Comparison of ENCODE assay signal across 8 cellular contexts in the genomic region with DNA sequence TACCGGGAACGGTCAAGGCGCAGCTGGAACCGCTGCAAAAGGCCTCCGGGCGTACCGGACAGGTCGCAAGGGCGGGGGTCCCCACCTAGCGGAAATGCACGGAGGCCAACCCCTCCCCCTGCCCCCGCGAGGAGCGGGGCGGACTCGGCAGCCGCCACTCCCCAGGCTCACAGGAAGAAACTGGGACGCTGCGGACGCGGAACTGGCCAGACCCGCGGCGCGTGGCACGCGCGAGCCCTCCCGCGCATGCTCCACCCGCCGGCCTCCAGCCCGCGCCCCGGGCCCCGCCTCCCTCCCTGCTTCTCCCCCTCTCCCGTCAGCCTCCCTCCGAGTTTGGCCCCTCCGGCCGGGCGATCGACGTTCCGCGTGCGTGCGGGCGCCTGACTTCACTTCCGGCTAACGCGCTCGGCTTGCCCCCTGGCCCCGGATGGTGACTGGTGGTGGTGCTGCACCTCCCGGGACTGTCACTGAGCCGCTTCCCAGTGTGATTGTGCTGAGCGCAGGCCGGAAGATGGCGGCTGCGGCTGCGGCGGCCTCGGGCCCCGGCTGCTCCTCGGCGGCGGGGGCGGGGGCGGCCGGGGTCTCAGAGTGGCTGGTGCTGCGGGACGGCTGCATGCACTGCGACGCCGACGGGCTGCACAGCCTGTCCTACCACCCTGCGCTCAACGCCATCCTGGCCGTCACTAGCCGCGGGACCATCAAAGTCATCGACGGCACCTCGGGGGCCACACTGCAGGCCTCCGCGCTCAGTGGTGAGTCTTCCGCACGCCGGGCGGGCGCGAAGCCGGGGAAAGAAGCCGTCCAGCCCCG. TPM values are rescaled to one million over a fixed set of nuclear protein-coding genes. Genes with fewer than 3 reads are reported as not detected.
DNase-seq lines count a peak whose midpoint lies in the region; ATAC-seq and TF ChIP-seq lines count a peak whose summit lies in the region.

A gene with protein sequence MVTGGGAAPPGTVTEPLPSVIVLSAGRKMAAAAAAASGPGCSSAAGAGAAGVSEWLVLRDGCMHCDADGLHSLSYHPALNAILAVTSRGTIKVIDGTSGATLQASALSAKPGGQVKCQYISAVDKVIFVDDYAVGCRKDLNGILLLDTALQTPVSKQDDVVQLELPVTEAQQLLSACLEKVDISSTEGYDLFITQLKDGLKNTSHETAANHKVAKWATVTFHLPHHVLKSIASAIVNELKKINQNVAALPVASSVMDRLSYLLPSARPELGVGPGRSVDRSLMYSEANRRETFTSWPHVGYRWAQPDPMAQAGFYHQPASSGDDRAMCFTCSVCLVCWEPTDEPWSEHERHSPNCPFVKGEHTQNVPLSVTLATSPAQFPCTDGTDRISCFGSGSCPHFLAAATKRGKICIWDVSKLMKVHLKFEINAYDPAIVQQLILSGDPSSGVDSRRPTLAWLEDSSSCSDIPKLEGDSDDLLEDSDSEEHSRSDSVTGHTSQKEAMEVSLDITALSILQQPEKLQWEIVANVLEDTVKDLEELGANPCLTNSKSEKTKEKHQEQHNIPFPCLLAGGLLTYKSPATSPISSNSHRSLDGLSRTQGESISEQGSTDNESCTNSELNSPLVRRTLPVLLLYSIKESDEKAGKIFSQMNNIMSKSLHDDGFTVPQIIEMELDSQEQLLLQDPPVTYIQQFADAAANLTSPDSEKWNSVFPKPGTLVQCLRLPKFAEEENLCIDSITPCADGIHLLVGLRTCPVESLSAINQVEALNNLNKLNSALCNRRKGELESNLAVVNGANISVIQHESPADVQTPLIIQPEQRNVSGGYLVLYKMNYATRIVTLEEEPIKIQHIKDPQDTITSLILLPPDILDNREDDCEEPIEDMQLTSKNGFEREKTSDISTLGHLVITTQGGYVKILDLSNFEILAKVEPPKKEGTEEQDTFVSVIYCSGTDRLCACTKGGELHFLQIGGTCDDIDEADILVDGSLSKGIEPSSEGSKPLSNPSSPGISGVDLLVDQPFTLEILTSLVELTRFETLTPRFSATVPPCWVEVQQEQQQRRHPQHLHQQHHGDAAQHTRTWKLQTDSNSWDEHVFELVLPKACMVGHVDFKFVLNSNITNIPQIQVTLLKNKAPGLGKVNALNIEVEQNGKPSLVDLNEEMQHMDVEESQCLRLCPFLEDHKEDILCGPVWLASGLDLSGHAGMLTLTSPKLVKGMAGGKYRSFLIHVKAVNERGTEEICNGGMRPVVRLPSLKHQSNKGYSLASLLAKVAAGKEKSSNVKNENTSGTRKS (N-terminal part only) (plus strand): TSS at position 289 of the 810 bp plus-strand sequence. CDS start 139 bp downstream, at position 428.

- H3K9me3 ChIP-seq in spleen: no peaks in the 10 kb centered on the region

- intact Hi-C loops in spleen (cut with DNase I; ENCODE audit: low total_unique reads): no loop called here

- H3K4me1 ChIP-seq in spleen: peaks cover 14 to 50% (median 43%) of the 10 kb centered on the region in 6 donors

- DNase-seq in AG10803 (ENCODE audit: low read depth) (peak; percentile 97), NCI-H446 (lab: John Stamatoyannopoulos, UW) (peak; percentile 83 to 94), inferior parietal cortex (ENCODE audit: extremely low spot score) (peak; percentile 95), spleen (peak; percentile 100)
- DNase-seq in activated CD4-positive, CD25-positive, alpha-beta regulatory T cell treated with anti-CD3 and anti-CD28 coated beads, Interleukin-2, amount 50 U/mL, for 16 hours (ENCODE audit: low read depth, low spot score): peak; percentile 81
- DNase-seq in central memory CD4-positive, alpha-beta T cell: peak; percentile 84

- no peaks in the 10 kb centered on the region for H3K27me3 ChIP-seq in spleen (replicated peaks in 1 of 7)

- WGBS in spleen, 5 donors: 0 to 1% (median 1%) methylated on average over 56 to 94 of the region's 94 CpGs

- TF ChIP-seq CTCF in AG10803 (conservative IDR thresholded peaks at IDR 0.05; ENCODE audit: low read length) (no peak), spleen (IDR thresholded peaks at IDR 0.05 in 8 of 11, conservative IDR thresholded peaks at IDR 0.05 in 3 of 11) (peak in 6 of 11 experiments; percentile 25 to 49 (median 35))

- ATAC-seq in GM19043 (IDR thresholded peaks at IDR 0.05; ENCODE audit: low read depth, unreplicated experiment) (peak; percentile 76), HG03354 (IDR thresholded peaks at IDR 0.05; ENCODE audit: poor library complexity, severe bottlenecking, unreplicated experiment) (peak; percentile 91)

- peak; percentile 19 to 73 (median 32) for TF ChIP-seq POLR2A in spleen (IDR thresholded peaks at IDR 0.05)

- H3K4me3 ChIP-seq in AG10803 (ENCODE audit: low read length) (peak within 1 kb of the TSS; percentile 95), spleen (peak within 1 kb of the TSS; percentile 90 to 99 (median 96))

- peak within 1 kb of the TSS; percentile 97 to 99 (median 98) for H3K27ac ChIP-seq in spleen

- peaks cover 0 to 11% (median 0%) of the 10 kb centered on the region in 6 donors for H3K36me3 ChIP-seq in spleen

RNA-seq across cellular contexts. Expression of the gene that starts here (rescaled TPM):
- total RNA-seq in spleen: 100 to 1,000 TPM; 138 to 226 (median 195) TPM
- 10 to 100 TPM; 17.8 to 18.5 (median 18.3) TPM for polyA plus RNA-seq in spleen

Comparison
In these comparisons a context has a peak if more than half of its experiments do, and no peak if none do; other contexts are left out.
1. Peak in every context shown above with its lines: DNase-seq, ATAC-seq, H3K4me3 ChIP-seq and H3K27ac ChIP-seq.